Comparison of ENCODE assay signal across 9 cellular contexts in the genomic region with DNA sequence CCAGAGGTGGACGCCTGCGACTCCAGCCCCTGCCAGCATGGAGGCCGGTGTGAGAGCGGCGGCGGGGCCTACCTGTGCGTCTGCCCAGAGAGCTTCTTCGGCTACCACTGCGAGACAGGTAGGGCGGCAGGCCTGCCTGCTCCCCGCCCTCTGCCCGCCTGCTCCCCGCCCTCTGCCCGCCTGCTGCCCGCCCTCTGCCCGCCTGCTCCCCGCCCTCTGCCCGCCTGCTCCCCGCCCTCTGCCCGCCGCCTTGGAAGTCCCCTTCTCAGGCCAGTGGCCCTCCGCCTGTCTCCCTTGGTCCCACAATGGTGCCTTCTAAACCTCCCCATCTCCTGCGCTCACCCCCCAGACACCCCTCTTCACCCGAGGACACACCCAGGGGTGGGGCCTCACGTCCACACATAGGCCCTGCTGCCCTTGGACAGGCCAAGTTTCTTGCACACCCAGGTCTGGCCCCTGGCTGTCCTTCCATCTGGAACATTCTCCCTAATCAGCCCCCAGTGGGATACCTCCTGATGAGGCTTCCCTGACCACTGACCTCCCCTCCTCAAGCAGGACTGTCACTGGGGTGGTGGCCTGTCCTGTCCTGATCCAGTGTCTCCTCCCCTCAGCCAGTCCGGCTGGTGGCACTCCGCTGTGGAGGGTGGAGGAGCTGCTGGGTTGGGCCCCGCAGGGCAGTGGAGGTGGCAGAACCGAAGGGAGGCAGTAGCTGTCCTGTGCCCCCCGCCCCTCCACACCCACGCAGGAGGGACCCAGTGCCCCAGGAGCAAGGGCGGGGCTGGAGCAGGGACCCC. TPM values are rescaled to one million over a fixed set of nuclear protein-coding genes. Genes with fewer than 3 reads are reported as not detected.
DNase-seq lines count a peak whose midpoint lies in the region; ATAC-seq and TF ChIP-seq lines count a peak whose summit lies in the region.
"Had no signal": no experiment of that assay in that cellular context is flagged by ENCODE, and none has a peak within 500 bp of the region (broad histone marks: within the 10 kb centered on the region; RNA-seq: fewer than 3 reads in every experiment).

No MANE protein-coding gene starts in this region.

- H3K4me1 ChIP-seq in MM.1S (ENCODE audit: low read length) (peaks cover 2% of the 10 kb centered on the region; the same call in 1 of the 2 replicates), heart left ventricle (peaks cover 0 to 9% (median 0%) of the 10 kb centered on the region in 12 donors)

- peak overlapping the region; percentile 44 for H3K4me3 ChIP-seq in MM.1S (ENCODE audit: low read length)
- H3K4me3 ChIP-seq in heart left ventricle, result peak overlapping the region in 2 of 12 donors; percentile 9 to 19

- no peaks in the 10 kb centered on the region for H3K36me3 Mint-ChIP-seq in activated CD8-positive, alpha-beta T cell treated with anti-CD3 and anti-CD28 coated beads for 36 hours (ENCODE audit: low read depth)

- no peaks in the 10 kb centered on the region for H3K36me3 ChIP-seq in MM.1S (replicated peaks; ENCODE audit: insufficient read depth, low read length)
- H3K36me3 ChIP-seq in heart left ventricle, result peaks cover 0 to 30% (median 5%) of the 10 kb centered on the region in 9 donors

- peak overlapping the region; percentile 68 for H3K4me2 ChIP-seq in MM.1S (ENCODE audit: low read depth, low read length)

- TF ChIP-seq CTCF in MM.1S (IDR thresholded peaks at IDR 0.05; ENCODE audit: low read length) (no peak), heart left ventricle (IDR thresholded peaks at IDR 0.05) (no peak)
- TF ChIP-seq CTCF in activated CD8-positive, alpha-beta T cell treated with anti-CD3 and anti-CD28 coated beads for 36 hours (IDR thresholded peaks at IDR 0.05), result no peak

- H2AFZ ChIP-seq in MM.1S (ENCODE audit: low read length), result peak overlapping the region; percentile 84

- H3K9me3 Mint-ChIP-seq in activated CD8-positive, alpha-beta T cell treated with anti-CD3 and anti-CD28 coated beads for 36 hours, result no peaks in the 10 kb centered on the region

- CTCF ChIA-PET in activated CD8-positive, alpha-beta T cell treated with anti-CD3 and anti-CD28 coated beads for 36 hours (lab: Charles Lee), result interaction anchor here (1.1 to 1.3 kb wide), 4 partner anchors 10 to 212 kb away, joined by 3 to 8 read pairs (median 4); no protein-coding TSS in a partner anchor

- intact Hi-C loops in activated CD8-positive, alpha-beta T cell treated with anti-CD3 and anti-CD28 coated beads for 36 hours (cut with micrococcal nuclease), result no loop called here
- intact Hi-C loops in heart left ventricle (cut with DNase I), result no loop called here

- no peaks in the 10 kb centered on the region for H3K9me2 ChIP-seq in MM.1S (replicated peaks; ENCODE audit: insufficient read depth, low read length)

- POLR2A ChIA-PET in activated CD8-positive, alpha-beta T cell treated with anti-CD3 and anti-CD28 coated beads for 36 hours (lab: Charles Lee), result no interaction called here

- peak overlapping the region; percentile 2 for H3K4me3 Mint-ChIP-seq in activated CD8-positive, alpha-beta T cell treated with anti-CD3 and anti-CD28 coated beads for 36 hours

- no peak for TF ChIP-seq POLR2A in heart left ventricle (IDR thresholded peaks at IDR 0.05)

- H4K20me1 ChIP-seq in MM.1S (ENCODE audit: insufficient read depth, low read length), result no peaks in the 10 kb centered on the region

- H3K9ac ChIP-seq in MM.1S (ENCODE audit: low read length), result no peak overlapping the region

- DNase-seq in MM.1S, result peak; percentile 48
- DNase-seq in activated CD8-positive, alpha-beta T cell treated with anti-CD3 and anti-CD28 coated beads for 36 hours, result peak; percentile 58
- DNase-seq in heart left ventricle, result peak in 1 of 5 donors; percentile 60
- peak; percentile 28 to 34 for DNase-seq in stimulated activated CD4-positive, alpha-beta T cell treated with anti-CD3 and anti-CD28 coated beads, Interleukin-1b, Interleukin-23, amount 100 ng/mL, for 4 hours (ENCODE audit: low read depth in 2 of 2)
- DNase-seq in COLO829 (ENCODE audit: low spot score), result no peak
- no peak for DNase-seq in H4 (ENCODE audit: low spot score)
- DNase-seq in OCI-M1 (lab: John Stamatoyannopoulos, UW), result no peak
- DNase-seq: IMR-90 had no signal

- no peak overlapping the region for H3K27ac Mint-ChIP-seq in activated CD8-positive, alpha-beta T cell treated with anti-CD3 and anti-CD28 coated beads for 36 hours

- peak; percentile 90 for ATAC-seq in activated CD8-positive, alpha-beta T cell treated with anti-CD3 and anti-CD28 coated beads for 36 hours
- ATAC-seq in heart left ventricle, result peak; percentile 13 to 57 (median 46)
- no peak for ATAC-seq in HG02884 (IDR thresholded peaks at IDR 0.05; ENCODE audit: unreplicated experiment)

- no peaks in the 10 kb centered on the region for H3K27me3 Mint-ChIP-seq in activated CD8-positive, alpha-beta T cell treated with anti-CD3 and anti-CD28 coated beads for 36 hours

- H3K9me3 ChIP-seq in MM.1S (replicated peaks; ENCODE audit: insufficient read depth, low read length) (no peaks in the 10 kb centered on the region), heart left ventricle (no peaks in the 10 kb centered on the region)

- peaks cover 4% of the 10 kb centered on the region for H3K4me1 Mint-ChIP-seq in activated CD8-positive, alpha-beta T cell treated with anti-CD3 and anti-CD28 coated beads for 36 hours (ENCODE audit: low read depth)

- H3K27me3 ChIP-seq in MM.1S (replicated peaks; ENCODE audit: insufficient read depth, low read length) (no peaks in the 10 kb centered on the region; the same call in 1 of the 2 replicates), heart left ventricle (no peaks in the 10 kb centered on the region)

- WGBS in heart left ventricle, 4 donors, result 20 to 70% (median 32%) methylated on average over 20 to 32 of the region's 32 CpGs

- H3K27ac ChIP-seq in MM.1S (ENCODE audit: low read length) (no peak overlapping the region), heart left ventricle (no peak overlapping the region)

- no peaks in the 10 kb centered on the region for H3F3A ChIP-seq in MM.1S (ENCODE audit: insufficient read depth, low read length)

- no peaks in the 10 kb centered on the region for H3K79me2 ChIP-seq in MM.1S (ENCODE audit: low read length)

RNA-seq across cellular contexts. Expression of a gene that starts 37.9 kb away (rescaled TPM):
- 10 to 100 TPM; 33.2 to 36.6 TPM for total RNA-seq in activated CD8-positive, alpha-beta T cell treated with anti-CD3 and anti-CD28 coated beads for 36 hours
- 10 to 100 TPM; 16.4 to 29.1 (median 22.3) TPM for total RNA-seq in heart left ventricle
- 10 to 100 TPM; 23.0 to 28.7 TPM for polyA plus RNA-seq in heart left ventricle
- total RNA-seq in H4 (2014; rRNA removed; shearing (Covaris generic)), result 36.8 and 37.6 TPM in 2 replicates

Comparison
In these comparisons a context has a peak if more than half of its experiments do, and no peak if none do; other contexts are left out.
1. DNase-seq: peak in MM.1S (single experiment), activated CD8-positive, alpha-beta T cell treated with anti-CD3 and anti-CD28 coated beads for 36 hours (single experiment) and stimulated activated CD4-positive, alpha-beta T cell treated with anti-CD3 and anti-CD28 coated beads, Interleukin-1b, Interleukin-23, amount 100 ng/mL, for 4 hours (2 of 2); none in COLO829 (single experiment), H4 (single experiment) and OCI-M1 (single experiment).